23 cellular contexts compared by ENCODE assay signal in genomic region chr15:65945616-65946015, GRCh38.
DNase-seq lines count a peak whose midpoint lies in the region; ATAC-seq and TF ChIP-seq lines count a peak whose summit lies in the region.
"Had no signal": no experiment of that assay in that cellular context is flagged by ENCODE, and none has a peak within 500 bp of the region (broad histone marks: within the 10 kb centered on the region; RNA-seq: fewer than 3 reads in every experiment).

No MANE protein-coding gene starts in this region.

- in situ Hi-C loops in SK-MEL-5 (cut with HindIII; ENCODE audit: low pct_unique_long_range_greater_than_20kb, low sequenced_read_pairs), result no loop called here

- TF ChIP-seq RAD21 in Ishikawa (IDR thresholded peaks at IDR 0.05; ENCODE audit: low read depth), result peak; percentile 25; the same call in 1 of the 2 replicates

- peak; percentile 25; the same call in 1 of the 3 replicates for TF ChIP-seq CTCF in GM12872 (IDR thresholded peaks at IDR 0.05; ENCODE audit: insufficient read depth, low read depth, low read length)
- TF ChIP-seq CTCF in type B pancreatic cell (conservative IDR thresholded peaks at IDR 0.05), result no peak

- H3K9me3 Mint-ChIP-seq in memory B cell (no peaks in the 10 kb centered on the region), type B pancreatic cell (no peaks in the 10 kb centered on the region)
- H3K9me3 Mint-ChIP-seq: activated T-helper 1 cell treated with anti-CD3 and anti-CD28 coated beads, Interleukin-12 subunit alpha, Interleukin-12 subunit beta, Interleukin-2, Interleukin-4 antibody, amounts not matched to agents 30 ng/mL and 10 ng/mL and 1 ng/mL, durations not matched to agents 14 hours and 24 hours and 36 hours; CD8-positive, alpha-beta T cell; neural crest cell had no signal

- peak; percentile 17 for ATAC-seq in memory B cell (ENCODE audit: low read depth)
- no peak for ATAC-seq in HG03196 (IDR thresholded peaks at IDR 0.05; ENCODE audit: unreplicated experiment)
- ATAC-seq: CD8-positive, alpha-beta T cell; left lung; mucosa of descending colon had no signal

- H3K27me3 Mint-ChIP-seq in memory B cell, result peaks cover 4% of the 10 kb centered on the region
- peaks cover 13% of the 10 kb centered on the region for H3K27me3 Mint-ChIP-seq in type B pancreatic cell
- H3K27me3 Mint-ChIP-seq: activated naive CD8-positive, alpha-beta T cell had no signal

- H3K4me3 Mint-ChIP-seq in memory B cell (no peak overlapping the region), type B pancreatic cell (no peak overlapping the region)
- H3K4me3 Mint-ChIP-seq: activated naive CD8-positive, alpha-beta T cell; activated T-helper 1 cell treated with anti-CD3 and anti-CD28 coated beads, Interleukin-12 subunit alpha, Interleukin-12 subunit beta, Interleukin-2, Interleukin-4 antibody, amounts not matched to agents 30 ng/mL and 10 ng/mL and 1 ng/mL, durations not matched to agents 14 hours and 24 hours and 36 hours; CD8-positive, alpha-beta T cell; neural crest cell had no signal

- H3K27ac Mint-ChIP-seq in memory B cell (no peak overlapping the region), type B pancreatic cell (no peak overlapping the region)
- H3K27ac Mint-ChIP-seq: activated naive CD8-positive, alpha-beta T cell; activated T-helper 1 cell treated with anti-CD3 and anti-CD28 coated beads, Interleukin-12 subunit alpha, Interleukin-12 subunit beta, Interleukin-2, Interleukin-4 antibody, amounts not matched to agents 30 ng/mL and 10 ng/mL and 1 ng/mL, durations not matched to agents 14 hours and 24 hours and 36 hours; CD8-positive, alpha-beta T cell; progenitor cell of endocrine pancreas had no signal

- H3K36me3 Mint-ChIP-seq in memory B cell (no peaks in the 10 kb centered on the region), type B pancreatic cell (no peaks in the 10 kb centered on the region)
- H3K36me3 Mint-ChIP-seq: activated naive CD8-positive, alpha-beta T cell; CD8-positive, alpha-beta T cell had no signal

- H3K4me1 Mint-ChIP-seq in memory B cell, result no peaks in the 10 kb centered on the region
- no peaks in the 10 kb centered on the region for H3K4me1 Mint-ChIP-seq in type B pancreatic cell (ENCODE audit: unreplicated experiment)
- H3K4me1 Mint-ChIP-seq: neural crest cell had no signal

- DNase-seq in SK-MEL-5 (ENCODE audit: low read depth, low spot score), result peak; percentile 44
- DNase-seq in memory B cell (ENCODE audit: low spot score in 2 of 2), result no peak
- DNase-seq in type B pancreatic cell (ENCODE audit: extremely low spot score, unreplicated experiment), result no peak
- DNase-seq in glomerular visceral epithelial cell (ENCODE audit: extremely low spot score), result no peak
- DNase-seq: activated CD4-positive, alpha-beta T cell treated with anti-CD3 and anti-CD28 coated beads for 1 hour; CD8-positive, alpha-beta T cell; cerebellar nuclear complex; effector CD4-positive, alpha-beta T cell; esophagus squamous epithelium; left lung; MG63; mucosa of descending colon; NCI-H1694 treated with DMSO at 0.1 percent for 48 hours; NCI-H2227 treated with DMSO at 0.1 percent for 48 hours; stimulated activated naive CD4-positive, alpha-beta T cell treated with Interleukin-2 at 50 U/mL for 16 hours; SW 1271 had no signal

- no peak for TF ChIP-seq EP300 in Ishikawa (IDR thresholded peaks at IDR 0.05; ENCODE audit: borderline replicate concordance)

TF ChIP-seq in Ishikawa, 13 proteins besides CTCF, POLR2A, EP300 and RAD21:
- TF ChIP-seq MAX (IDR thresholded peaks at IDR 0.05) (no peak), ZBTB7A (IDR thresholded peaks at IDR 0.05; ENCODE audit: low read depth) (no peak), USF1 (IDR thresholded peaks at IDR 0.05) (no peak), TEAD4 (IDR thresholded peaks at IDR 0.05) (no peak), EGR1 (IDR thresholded peaks at IDR 0.05) (no peak)
